16 cellular contexts compared by ENCODE assay signal in the genomic region with DNA sequence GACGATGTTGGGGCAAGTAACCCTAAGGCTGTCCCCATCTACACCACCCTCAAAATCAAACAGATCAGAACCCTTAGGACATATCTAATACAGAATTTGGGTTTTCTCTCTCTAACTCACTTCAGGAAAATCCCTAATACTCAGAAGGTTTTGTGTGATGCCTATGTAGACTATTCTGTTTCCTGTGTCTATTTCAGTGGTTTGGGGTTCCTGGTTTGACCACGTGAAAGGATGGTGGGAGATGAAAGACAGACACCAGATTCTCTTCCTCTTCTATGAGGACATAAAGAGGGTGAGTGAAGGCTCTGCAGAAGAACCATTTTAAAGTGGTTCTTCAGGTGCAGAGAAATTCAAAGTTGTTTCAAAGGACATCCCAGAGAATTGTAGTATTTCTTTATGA. TPM values are rescaled to one million over a fixed set of nuclear protein-coding genes. Genes with fewer than 3 reads are reported as not detected.
DNase-seq lines count a peak whose midpoint lies in the region; ATAC-seq and TF ChIP-seq lines count a peak whose summit lies in the region.
"Had no signal": no experiment of that assay in that cellular context is flagged by ENCODE, and none has a peak within 500 bp of the region (broad histone marks: within the 10 kb centered on the region; RNA-seq: fewer than 3 reads in every experiment).

No MANE protein-coding gene starts in this region.

- POLR2A ChIA-PET in activated naive CD8-positive, alpha-beta T cell treated with anti-CD3 and anti-CD28 coated beads, Interleukin-2, amount 10 ng/mL, durations not matched to agents 7 days and 5 days (lab: Charles Lee), result no interaction called here

- CTCF ChIA-PET in Calu3 (lab: Charles Lee), result no interaction called here

- TF ChIP-seq CTCF in Calu3 (IDR thresholded peaks at IDR 0.05; ENCODE audit: unreplicated experiment), result no peak

- ATAC-seq in activated naive CD8-positive, alpha-beta T cell treated with anti-CD3 and anti-CD28 coated beads, Interleukin-2, amount 10 ng/mL, durations not matched to agents 7 days and 5 days (ENCODE audit: low read depth), result peak; percentile 42
- no peak for ATAC-seq in activated naive CD8-positive, alpha-beta T cell treated with anti-CD3 and anti-CD28 coated beads, Interleukin-2, amount 50 U/mL, for 24 hours
- ATAC-seq in GM21723 (IDR thresholded peaks at IDR 0.05; ENCODE audit: unreplicated experiment) (peak; percentile 78), HG03175 (IDR thresholded peaks at IDR 0.05; ENCODE audit: unreplicated experiment) (peak; percentile 52)
- ATAC-seq: HepG2, Panc1 had no signal

- peaks cover 10% of the 10 kb centered on the region for H3K4me1 Mint-ChIP-seq in activated naive CD8-positive, alpha-beta T cell treated with anti-CD3 and anti-CD28 coated beads, Interleukin-2, amount 10 ng/mL, durations not matched to agents 7 days and 5 days
- peaks cover 3% of the 10 kb centered on the region for H3K4me1 Mint-ChIP-seq in activated naive CD8-positive, alpha-beta T cell treated with anti-CD3 and anti-CD28 coated beads, Interleukin-2, amount 50 U/mL, for 24 hours
- no peaks in the 10 kb centered on the region for H3K4me1 Mint-ChIP-seq in Calu3 (ENCODE audit: low read depth, unreplicated experiment)
- H3K4me1 Mint-ChIP-seq: neural crest cell had no signal

- intact Hi-C loops in Calu3 (cut with micrococcal nuclease; ENCODE audit: unreplicated experiment), result no loop called here

- H3K4me3 Mint-ChIP-seq in activated naive CD8-positive, alpha-beta T cell treated with anti-CD3 and anti-CD28 coated beads, Interleukin-2, amount 10 ng/mL, durations not matched to agents 7 days and 5 days, result peak overlapping the region; percentile 1
- H3K4me3 Mint-ChIP-seq in activated naive CD8-positive, alpha-beta T cell treated with anti-CD3 and anti-CD28 coated beads, Interleukin-2, amount 50 U/mL, for 24 hours, result no peak overlapping the region
- no peak overlapping the region for H3K4me3 Mint-ChIP-seq in Calu3 (ENCODE audit: low read depth, unreplicated experiment)
- H3K4me3 Mint-ChIP-seq: neural crest cell had no signal

- no peak overlapping the region for H3K27ac Mint-ChIP-seq in activated naive CD8-positive, alpha-beta T cell treated with anti-CD3 and anti-CD28 coated beads, Interleukin-2, amount 10 ng/mL, durations not matched to agents 7 days and 5 days
- no peak overlapping the region for H3K27ac Mint-ChIP-seq in activated naive CD8-positive, alpha-beta T cell treated with anti-CD3 and anti-CD28 coated beads, Interleukin-2, amount 50 U/mL, for 24 hours
- no peak overlapping the region for H3K27ac Mint-ChIP-seq in Calu3 (ENCODE audit: unreplicated experiment)

- no peak for DNase-seq in activated naive CD8-positive, alpha-beta T cell treated with anti-CD3 and anti-CD28 coated beads, Interleukin-2, amount 10 ng/mL, durations not matched to agents 7 days and 5 days
- no peak for DNase-seq in activated naive CD8-positive, alpha-beta T cell treated with anti-CD3 and anti-CD28 coated beads, Interleukin-2, amount 50 U/mL, for 24 hours
- DNase-seq in CD1c-positive myeloid dendritic cell (ENCODE audit: extremely low spot score) (no peak), SK-N-DZ (ENCODE audit: low spot score) (no peak), HPDE6-E6E7 (ENCODE audit: extremely low spot score) (no peak), Calu3 (no peak)
- DNase-seq: adrenal gland, Caco-2, left ventricle myocardium inferior, NCI-H1105, NCI-H446 had no signal

- H3K9me3 Mint-ChIP-seq in activated naive CD8-positive, alpha-beta T cell treated with anti-CD3 and anti-CD28 coated beads, Interleukin-2, amount 10 ng/mL, durations not matched to agents 7 days and 5 days, result peaks cover 3% of the 10 kb centered on the region
- H3K9me3 Mint-ChIP-seq in activated naive CD8-positive, alpha-beta T cell treated with anti-CD3 and anti-CD28 coated beads, Interleukin-2, amount 50 U/mL, for 24 hours, result no peaks in the 10 kb centered on the region
- peaks cover 4% of the 10 kb centered on the region for H3K9me3 Mint-ChIP-seq in Calu3 (ENCODE audit: low read depth, unreplicated experiment)
- H3K9me3 Mint-ChIP-seq: neural crest cell had no signal

- peaks cover 4% of the 10 kb centered on the region for H3K27me3 Mint-ChIP-seq in activated naive CD8-positive, alpha-beta T cell treated with anti-CD3 and anti-CD28 coated beads, Interleukin-2, amount 10 ng/mL, durations not matched to agents 7 days and 5 days
- H3K27me3 Mint-ChIP-seq in activated naive CD8-positive, alpha-beta T cell treated with anti-CD3 and anti-CD28 coated beads, Interleukin-2, amount 50 U/mL, for 24 hours, result no peaks in the 10 kb centered on the region
- H3K27me3 Mint-ChIP-seq in Calu3 (ENCODE audit: unreplicated experiment), result peaks cover 18% of the 10 kb centered on the region

- BruUV-seq in Calu3 (replicated peaks; lab: Mats Ljungman, UMichigan), result no TSS peak

- H3K36me3 Mint-ChIP-seq in activated naive CD8-positive, alpha-beta T cell treated with anti-CD3 and anti-CD28 coated beads, Interleukin-2, amount 10 ng/mL, durations not matched to agents 7 days and 5 days, result no peaks in the 10 kb centered on the region
- H3K36me3 Mint-ChIP-seq in activated naive CD8-positive, alpha-beta T cell treated with anti-CD3 and anti-CD28 coated beads, Interleukin-2, amount 50 U/mL, for 24 hours (ENCODE audit: low read depth), result no peaks in the 10 kb centered on the region
- H3K36me3 Mint-ChIP-seq in Calu3 (ENCODE audit: insufficient read depth, unreplicated experiment), result no peaks in the 10 kb centered on the region

RNA-seq across cellular contexts. Expression of a gene that starts 16.3 kb away (rescaled TPM):
- not detected for total RNA-seq in activated naive CD8-positive, alpha-beta T cell treated with anti-CD3 and anti-CD28 coated beads, Interleukin-2, amount 10 ng/mL, durations not matched to agents 7 days and 5 days
- polyA plus RNA-seq in SK-N-DZ (2014; cell fraction: cytosol; rRNA removed), result not detected in 2 replicates
- polyA plus RNA-seq in SK-N-DZ (2014; cell fraction: nucleus; rRNA removed), result 0.10 and 0.49 TPM in 2 replicates
- 2.0 and 5.2 TPM in 2 replicates for total RNA-seq in Calu3 (2022)
